ENCODE assay signal across 20 cellular contexts in the genomic region with DNA sequence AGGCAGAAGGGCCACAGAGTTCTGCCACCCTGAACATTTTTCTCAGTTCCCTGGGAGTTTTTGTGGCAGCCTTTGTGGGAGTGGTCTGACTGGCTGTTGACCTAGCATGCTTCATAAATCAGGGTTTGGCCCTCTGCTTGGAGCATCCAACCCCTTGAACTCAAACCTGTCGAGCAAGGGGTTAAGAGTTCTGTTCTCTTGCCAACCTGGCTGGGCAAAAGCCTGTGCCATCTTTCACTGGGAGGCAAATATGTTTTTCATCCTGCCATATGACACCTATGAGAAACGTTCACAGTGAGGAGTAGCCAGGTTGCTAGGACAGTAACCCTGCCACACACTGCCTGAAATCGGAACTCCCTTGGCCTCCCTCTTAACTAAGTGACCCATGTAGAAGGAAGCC. TPM values are rescaled to one million over a fixed set of nuclear protein-coding genes. Genes with fewer than 3 reads are reported as not detected.
DNase-seq lines count a peak whose midpoint lies in the region; ATAC-seq and TF ChIP-seq lines count a peak whose summit lies in the region.
"Had no signal": no experiment of that assay in that cellular context is flagged by ENCODE, and none has a peak within 500 bp of the region (broad histone marks: within the 10 kb centered on the region; RNA-seq: fewer than 3 reads in every experiment).

No MANE protein-coding gene starts in this region.

- H3K27me3 ChIP-seq in neuronal stem cell (ENCODE audit: control insufficient read depth in 3 of 3, insufficient read depth in 3 of 3, low read depth in 1 of 3, low read length in 3 of 3) (no peaks in the 10 kb centered on the region), upper lobe of right lung (peaks cover under 1% of the 10 kb centered on the region)

- H2BK15ac ChIP-seq in neuronal stem cell (ENCODE audit: low read length) = no peak overlapping the region

- DNase-seq in NCI-H2196 (lab: John Stamatoyannopoulos, UW; ENCODE audit: unreplicated experiment) (peak; percentile 3), NCI-H2196 treated with DMSO at 0.1 percent for 48 hours (lab: John Stamatoyannopoulos, UW; ENCODE audit: unreplicated experiment) (no peak), neuronal stem cell (ENCODE audit: low spot score) (no peak), midbrain (lab: John Stamatoyannopoulos, UW) (no peak), upper lobe of right lung (no peak), NOMO-1 treated with DMSO at 0.1 percent for 48 hours (lab: John Stamatoyannopoulos, UW; ENCODE audit: unreplicated experiment) (no peak)
- DNase-seq: CD8-positive, alpha-beta T cell; COR-L47; DMS153; DMS79 treated with DMSO at 0.1 percent for 48 hours; EL; GDM1 had no signal

- whole genome bisulfite sequencing in neuronal stem cell (ENCODE audit: extremely low coverage in 2 of 2, insufficient read length in 2 of 2, insufficient replicate concordance in 1 of 2), 2 donors = no CpG with 5 or more reads among the region's 3 CpGs

- no peak overlapping the region for H3K23ac ChIP-seq in neuronal stem cell (ENCODE audit: low read depth, low read length, poor library complexity)

- intact Hi-C loops in upper lobe of right lung (cut with DNase I) = no loop called here

- H3K4me3 ChIP-seq in neuronal stem cell (ENCODE audit: low read length in 2 of 2) = no peak overlapping the region
- no peak overlapping the region for H3K4me3 ChIP-seq in upper lobe of right lung
- H3K4me3 ChIP-seq: HAP-1 had no signal

- no peak overlapping the region for H4K91ac ChIP-seq in neuronal stem cell (ENCODE audit: low read depth, low read length, poor library complexity)

- H3K4ac ChIP-seq in neuronal stem cell (ENCODE audit: low read length) = no peak overlapping the region

- H3K27ac ChIP-seq in neuronal stem cell (replicated peaks; ENCODE audit: low read length) (no peak overlapping the region), upper lobe of right lung (no peak overlapping the region)
- H3K27ac ChIP-seq: 22Rv1, HL-60 had no signal

- peak overlapping the region; percentile 55 for H2AFZ ChIP-seq in neuronal stem cell (ENCODE audit: low read length)

- H3K18ac ChIP-seq in neuronal stem cell (ENCODE audit: low read length) = no peak overlapping the region

- TF ChIP-seq CTCF in upper lobe of right lung (IDR thresholded peaks at IDR 0.05) = no peak

- H2AK5ac ChIP-seq in neuronal stem cell (ENCODE audit: low read depth, low read length) = no peak overlapping the region

- no peak overlapping the region for H3K14ac ChIP-seq in neuronal stem cell (ENCODE audit: low read length)

- H3K4me1 ChIP-seq in neuronal stem cell (ENCODE audit: control insufficient read depth in 2 of 2, insufficient read depth in 1 of 2, low read depth in 1 of 2, low read length in 2 of 2) (peaks cover 0 to 3% of the 10 kb centered on the region in 2 donors), upper lobe of right lung (no peaks in the 10 kb centered on the region)

- no peak overlapping the region for H2BK120ac ChIP-seq in neuronal stem cell (ENCODE audit: low read depth, low read length)

- H3K36me3 ChIP-seq in neuronal stem cell (replicated peaks in 1 of 2; ENCODE audit: control insufficient read depth in 2 of 2, insufficient read depth in 2 of 2, low read length in 2 of 2) (no peaks in the 10 kb centered on the region), upper lobe of right lung (no peaks in the 10 kb centered on the region)
- H3K36me3 ChIP-seq: HAP-1 had no signal

- no peaks in the 10 kb centered on the region for H3K9me3 ChIP-seq in neuronal stem cell (replicated peaks in 1 of 2; ENCODE audit: control insufficient read depth in 2 of 2, insufficient read depth in 1 of 2, low read depth in 1 of 2, low read length in 2 of 2)
- H3K9me3 ChIP-seq in upper lobe of right lung = no peaks in the 10 kb centered on the region
- H3K9me3 ChIP-seq: HAP-1 had no signal

- no peak overlapping the region for H4K8ac ChIP-seq in neuronal stem cell (ENCODE audit: low read depth, low read length)

- H2BK5ac ChIP-seq in neuronal stem cell (ENCODE audit: low read length) = no peak overlapping the region

- no peak overlapping the region for H3K4me2 ChIP-seq in neuronal stem cell (ENCODE audit: insufficient read depth, low read length, poor library complexity, severe bottlenecking)

- H3K79me1 ChIP-seq in neuronal stem cell (ENCODE audit: low read depth, low read length) = no peaks in the 10 kb centered on the region

- peak; percentile 70 for ATAC-seq in esophagus mucosa
- no peak for ATAC-seq in upper lobe of right lung
- ATAC-seq: CD8-positive, alpha-beta T cell had no signal

- no peak overlapping the region for H3K9ac ChIP-seq in neuronal stem cell (ENCODE audit: low read depth, low read length, poor library complexity)

- no peak overlapping the region for H2BK12ac ChIP-seq in neuronal stem cell (ENCODE audit: low read length)

RNA-seq across cellular contexts. Expression of a gene that starts 7.7 kb away (rescaled TPM):
- total RNA-seq in esophagus mucosa (not detected), upper lobe of right lung (not detected)
- 0.24 TPM for polyA plus RNA-seq in neuronal stem cell (2013, experiment 1 of 2)
- polyA plus RNA-seq in neuronal stem cell (2013, experiment 2 of 2) = 0.18 TPM
- total RNA-seq: A673; CD8-positive, alpha-beta T cell; H1 had no signal
- polyA plus RNA-seq: BJ, CD14-positive monocyte, H1 had no signal

RNA-seq across cellular contexts. Expression of a gene that starts 18.7 kb away (rescaled TPM):
- total RNA-seq in esophagus mucosa = 2.7 TPM
- polyA plus RNA-seq in neuronal stem cell (2013, experiment 1 of 2) = 0.31 TPM
- 0.18 TPM for polyA plus RNA-seq in neuronal stem cell (2013, experiment 2 of 2)
- 5.5 TPM for total RNA-seq in upper lobe of right lung
- total RNA-seq: A673; CD8-positive, alpha-beta T cell had no signal
- polyA plus RNA-seq: CD14-positive monocyte had no signal
